Comparison of ENCODE assay signal across 1 cellular context in genomic region chr9:81814404-81814793, GRCh38.
TF ChIP-seq lines count a peak whose summit lies in the region.

No MANE protein-coding gene starts in this region.

TF ChIP-seq in GM23338, 12 proteins besides CTCF, POLR2A, EP300 and RAD21 (continued from another document):
- TF ChIP-seq, protein P1, sequence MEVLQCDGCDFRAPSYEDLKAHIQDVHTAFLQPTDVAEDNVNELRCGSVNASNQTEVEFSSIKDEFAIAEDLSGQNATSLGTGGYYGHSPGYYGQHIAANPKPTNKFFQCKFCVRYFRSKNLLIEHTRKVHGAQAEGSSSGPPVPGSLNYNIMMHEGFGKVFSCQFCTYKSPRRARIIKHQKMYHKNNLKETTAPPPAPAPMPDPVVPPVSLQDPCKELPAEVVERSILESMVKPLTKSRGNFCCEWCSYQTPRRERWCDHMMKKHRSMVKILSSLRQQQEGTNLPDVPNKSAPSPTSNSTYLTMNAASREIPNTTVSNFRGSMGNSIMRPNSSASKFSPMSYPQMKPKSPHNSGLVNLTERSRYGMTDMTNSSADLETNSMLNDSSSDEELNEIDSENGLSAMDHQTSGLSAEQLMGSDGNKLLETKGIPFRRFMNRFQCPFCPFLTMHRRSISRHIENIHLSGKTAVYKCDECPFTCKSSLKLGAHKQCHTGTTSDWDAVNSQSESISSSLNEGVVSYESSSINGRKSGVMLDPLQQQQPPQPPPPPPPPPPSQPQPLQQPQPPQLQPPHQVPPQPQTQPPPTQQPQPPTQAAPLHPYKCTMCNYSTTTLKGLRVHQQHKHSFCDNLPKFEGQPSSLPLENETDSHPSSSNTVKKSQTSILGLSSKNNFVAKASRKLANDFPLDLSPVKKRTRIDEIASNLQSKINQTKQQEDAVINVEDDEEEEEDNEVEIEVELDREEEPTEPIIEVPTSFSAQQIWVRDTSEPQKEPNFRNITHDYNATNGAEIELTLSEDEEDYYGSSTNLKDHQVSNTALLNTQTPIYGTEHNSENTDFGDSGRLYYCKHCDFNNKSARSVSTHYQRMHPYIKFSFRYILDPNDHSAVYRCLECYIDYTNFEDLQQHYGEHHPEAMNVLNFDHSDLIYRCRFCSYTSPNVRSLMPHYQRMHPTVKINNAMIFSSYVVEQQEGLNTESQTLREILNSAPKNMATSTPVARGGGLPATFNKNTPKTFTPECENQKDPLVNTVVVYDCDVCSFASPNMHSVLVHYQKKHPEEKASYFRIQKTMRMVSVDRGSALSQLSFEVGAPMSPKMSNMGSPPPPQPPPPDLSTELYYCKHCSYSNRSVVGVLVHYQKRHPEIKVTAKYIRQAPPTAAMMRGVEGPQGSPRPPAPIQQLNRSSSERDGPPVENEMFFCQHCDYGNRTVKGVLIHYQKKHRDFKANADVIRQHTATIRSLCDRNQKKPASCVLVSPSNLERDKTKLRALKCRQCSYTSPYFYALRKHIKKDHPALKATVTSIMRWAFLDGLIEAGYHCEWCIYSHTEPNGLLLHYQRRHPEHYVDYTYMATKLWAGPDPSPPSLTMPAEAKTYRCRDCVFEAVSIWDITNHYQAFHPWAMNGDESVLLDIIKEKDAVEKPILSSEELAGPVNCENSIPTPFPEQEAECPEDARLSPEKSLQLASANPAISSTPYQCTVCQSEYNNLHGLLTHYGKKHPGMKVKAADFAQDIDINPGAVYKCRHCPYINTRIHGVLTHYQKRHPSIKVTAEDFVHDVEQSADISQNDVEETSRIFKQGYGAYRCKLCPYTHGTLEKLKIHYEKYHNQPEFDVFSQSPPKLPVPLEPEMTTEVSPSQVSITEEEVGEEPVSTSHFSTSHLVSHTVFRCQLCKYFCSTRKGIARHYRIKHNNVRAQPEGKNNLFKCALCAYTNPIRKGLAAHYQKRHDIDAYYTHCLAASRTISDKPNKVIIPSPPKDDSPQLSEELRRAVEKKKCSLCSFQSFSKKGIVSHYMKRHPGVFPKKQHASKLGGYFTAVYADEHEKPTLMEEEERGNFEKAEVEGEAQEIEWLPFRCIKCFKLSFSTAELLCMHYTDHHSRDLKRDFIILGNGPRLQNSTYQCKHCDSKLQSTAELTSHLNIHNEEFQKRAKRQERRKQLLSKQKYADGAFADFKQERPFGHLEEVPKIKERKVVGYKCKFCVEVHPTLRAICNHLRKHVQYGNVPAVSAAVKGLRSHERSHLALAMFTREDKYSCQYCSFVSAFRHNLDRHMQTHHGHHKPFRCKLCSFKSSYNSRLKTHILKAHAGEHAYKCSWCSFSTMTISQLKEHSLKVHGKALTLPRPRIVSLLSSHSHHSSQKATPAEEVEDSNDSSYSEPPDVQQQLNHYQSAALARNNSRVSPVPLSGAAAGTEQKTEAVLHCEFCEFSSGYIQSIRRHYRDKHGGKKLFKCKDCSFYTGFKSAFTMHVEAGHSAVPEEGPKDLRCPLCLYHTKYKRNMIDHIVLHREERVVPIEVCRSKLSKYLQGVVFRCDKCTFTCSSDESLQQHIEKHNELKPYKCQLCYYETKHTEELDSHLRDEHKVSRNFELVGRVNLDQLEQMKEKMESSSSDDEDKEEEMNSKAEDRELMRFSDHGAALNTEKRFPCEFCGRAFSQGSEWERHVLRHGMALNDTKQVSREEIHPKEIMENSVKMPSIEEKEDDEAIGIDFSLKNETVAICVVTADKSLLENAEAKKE (CRISPR knock-in tag; IDR thresholded peaks at IDR 0.05) = no peak
- TF ChIP-seq, protein P2, sequence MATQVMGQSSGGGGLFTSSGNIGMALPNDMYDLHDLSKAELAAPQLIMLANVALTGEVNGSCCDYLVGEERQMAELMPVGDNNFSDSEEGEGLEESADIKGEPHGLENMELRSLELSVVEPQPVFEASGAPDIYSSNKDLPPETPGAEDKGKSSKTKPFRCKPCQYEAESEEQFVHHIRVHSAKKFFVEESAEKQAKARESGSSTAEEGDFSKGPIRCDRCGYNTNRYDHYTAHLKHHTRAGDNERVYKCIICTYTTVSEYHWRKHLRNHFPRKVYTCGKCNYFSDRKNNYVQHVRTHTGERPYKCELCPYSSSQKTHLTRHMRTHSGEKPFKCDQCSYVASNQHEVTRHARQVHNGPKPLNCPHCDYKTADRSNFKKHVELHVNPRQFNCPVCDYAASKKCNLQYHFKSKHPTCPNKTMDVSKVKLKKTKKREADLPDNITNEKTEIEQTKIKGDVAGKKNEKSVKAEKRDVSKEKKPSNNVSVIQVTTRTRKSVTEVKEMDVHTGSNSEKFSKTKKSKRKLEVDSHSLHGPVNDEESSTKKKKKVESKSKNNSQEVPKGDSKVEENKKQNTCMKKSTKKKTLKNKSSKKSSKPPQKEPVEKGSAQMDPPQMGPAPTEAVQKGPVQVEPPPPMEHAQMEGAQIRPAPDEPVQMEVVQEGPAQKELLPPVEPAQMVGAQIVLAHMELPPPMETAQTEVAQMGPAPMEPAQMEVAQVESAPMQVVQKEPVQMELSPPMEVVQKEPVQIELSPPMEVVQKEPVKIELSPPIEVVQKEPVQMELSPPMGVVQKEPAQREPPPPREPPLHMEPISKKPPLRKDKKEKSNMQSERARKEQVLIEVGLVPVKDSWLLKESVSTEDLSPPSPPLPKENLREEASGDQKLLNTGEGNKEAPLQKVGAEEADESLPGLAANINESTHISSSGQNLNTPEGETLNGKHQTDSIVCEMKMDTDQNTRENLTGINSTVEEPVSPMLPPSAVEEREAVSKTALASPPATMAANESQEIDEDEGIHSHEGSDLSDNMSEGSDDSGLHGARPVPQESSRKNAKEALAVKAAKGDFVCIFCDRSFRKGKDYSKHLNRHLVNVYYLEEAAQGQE (IDR thresholded peaks at IDR 0.05; ENCODE audit: unreplicated experiment) = no peak
- no peak for TF ChIP-seq ETS1 (IDR thresholded peaks at IDR 0.05)
- TF ChIP-seq CREB1 (CRISPR knock-in tag; IDR thresholded peaks at IDR 0.05; ENCODE audit: low read depth) = no peak
- TF ChIP-seq ZNF114 (CRISPR knock-in tag; IDR thresholded peaks at IDR 0.05) = no peak
- no peak for TF ChIP-seq EZH2 (IDR thresholded peaks at IDR 0.05; ENCODE audit: low read depth, unreplicated experiment)
- no peak for TF ChIP-seq POLR2AphosphoS5 (IDR thresholded peaks at IDR 0.05; ENCODE audit: low read depth)
